ENCODE assay signal across 8 cellular contexts in the genomic region with DNA sequence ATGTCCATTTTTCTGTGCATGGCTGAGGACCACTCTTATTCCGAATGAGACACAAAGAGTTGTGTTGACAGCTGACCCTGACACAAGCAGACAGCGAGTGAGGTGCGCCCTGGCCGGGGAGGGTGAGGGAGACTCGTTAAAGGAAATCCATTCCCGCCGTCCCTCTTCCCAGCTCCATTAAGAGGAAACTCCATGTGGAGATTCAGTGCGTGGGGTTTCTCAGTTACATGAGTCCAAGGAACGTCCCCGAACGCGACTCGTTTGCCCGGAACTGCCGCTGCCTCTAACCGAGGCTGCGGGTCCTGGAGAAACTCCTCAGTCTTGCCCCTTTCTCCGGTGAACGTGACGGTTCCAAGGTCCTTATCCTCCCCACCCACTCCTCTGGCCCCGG. TPM values are rescaled to one million over a fixed set of nuclear protein-coding genes. Genes with fewer than 3 reads are reported as not detected.
DNase-seq lines count a peak whose midpoint lies in the region; ATAC-seq and TF ChIP-seq lines count a peak whose summit lies in the region.

No MANE protein-coding gene starts in this region.

- intact Hi-C loops in prostate gland (cut with DNase I) (loop anchor here (10.0 kb wide), 2 partner anchors 122 to 202 kb away; no protein-coding TSS in a partner anchor), body of pancreas (cut with DNase I) (no loop called here), CD14-positive monocyte (cut with micrococcal nuclease) (no loop called here)

- H3K27me3 ChIP-seq in NT2/D1 (ENCODE audit: insufficient read depth, insufficient read length) (peaks cover 55% of the 10 kb centered on the region), prostate gland (replicated peaks; ENCODE audit: insufficient read depth) (no peaks in the 10 kb centered on the region), body of pancreas (peaks cover 0 to 11% of the 10 kb centered on the region in 2 donors)

- H3K4me3 ChIP-seq in NT2/D1 (ENCODE audit: insufficient read length, low read depth) (peak overlapping the region; percentile 62), prostate gland (peak overlapping the region; percentile 51 to 58), body of pancreas (no peak overlapping the region)

- TF ChIP-seq POLR2A in prostate gland (IDR thresholded peaks at IDR 0.05) (no peak), body of pancreas (IDR thresholded peaks at IDR 0.05) (no peak)

- H3K36me3 Mint-ChIP-seq in CD14-positive monocyte = no peaks in the 10 kb centered on the region

- peak overlapping the region; percentile 82 for H3K9ac ChIP-seq in NT2/D1 (ENCODE audit: insufficient read length, low read depth)

- peak overlapping the region in 1 of 2 donors; percentile 78 for H3K4me3 Mint-ChIP-seq in CD14-positive monocyte

- no peaks in the 10 kb centered on the region for H3K4me1 ChIP-seq in NT2/D1 (ENCODE audit: insufficient read depth, insufficient read length)
- no peaks in the 10 kb centered on the region for H3K4me1 ChIP-seq in prostate gland (replicated peaks)
- peaks cover 19% of the 10 kb centered on the region for H3K4me1 ChIP-seq in body of pancreas

- H3K36me3 ChIP-seq in NT2/D1 (ENCODE audit: insufficient read depth, insufficient read length, low read length) (no peaks in the 10 kb centered on the region), prostate gland (no peaks in the 10 kb centered on the region), body of pancreas (replicated peaks in 1 of 2; ENCODE audit: insufficient read depth in 1 of 2, low read depth in 2 of 2) (no peaks in the 10 kb centered on the region)

- no peak overlapping the region for H3K27ac Mint-ChIP-seq in CD14-positive monocyte

- peaks cover 2% of the 10 kb centered on the region for H3K4me1 Mint-ChIP-seq in CD14-positive monocyte

- peaks cover 0 to 13% (median 6%) of the 10 kb centered on the region in 7 donors for H3K9me3 Mint-ChIP-seq in CD14-positive monocyte

- H3K9me3 ChIP-seq in NT2/D1 (ENCODE audit: insufficient read depth, low read length) = no peaks in the 10 kb centered on the region
- no peaks in the 10 kb centered on the region for H3K9me3 ChIP-seq in prostate gland
- no peaks in the 10 kb centered on the region for H3K9me3 ChIP-seq in body of pancreas

- peaks cover 58 to 80% (median 70%) of the 10 kb centered on the region in 3 donors for H3K27me3 Mint-ChIP-seq in CD14-positive monocyte (ENCODE audit: low read depth in 3 of 3)

- ATAC-seq in GM18519 (IDR thresholded peaks at IDR 0.05; ENCODE audit: low FRiP score, unreplicated experiment) (no peak), body of pancreas (no peak)

- TF ChIP-seq CTCF in prostate gland (IDR thresholded peaks at IDR 0.05) (no peak), body of pancreas (IDR thresholded peaks at IDR 0.05) (no peak), CD14-positive monocyte (IDR thresholded peaks at IDR 0.05) (no peak)

- WGBS in prostate gland = 5% methylated on average over 21 of the region's 21 CpGs
- 4 to 12% methylated on average over 20 to 21 of the region's 21 CpGs for WGBS in body of pancreas, 2 donors

- peak; percentile 42 for DNase-seq in Daoy (ENCODE audit: low read depth)
- no peak for DNase-seq in NT2/D1 (ENCODE audit: low read depth, low spot score)
- peak; percentile 37 for DNase-seq in glomerular visceral epithelial cell (ENCODE audit: extremely low spot score)
- DNase-seq in prostate gland (ENCODE audit: low spot score) = no peak
- DNase-seq in body of pancreas = no peak
- no peak for DNase-seq in CD14-positive monocyte (ENCODE audit: low spot score)
- DNase-seq in NK-92 (lab: John Stamatoyannopoulos, UW; ENCODE audit: unreplicated experiment) = no peak

- H3K27ac ChIP-seq in prostate gland = peak overlapping the region; percentile 69 to 71
- H3K27ac ChIP-seq in body of pancreas = no peak overlapping the region

RNA-seq across cellular contexts. Expression of gene GREB1L, which starts 1.0 kb away (rescaled TPM):
- 1.7 and 5.7 TPM in 2 replicates for total RNA-seq in Daoy (2014; rRNA removed; shearing (Covaris generic))
- 10 to 100 TPM in 1 of 2 donors, 1 to 10 TPM in 1; 2.0 to 21.6 TPM for total RNA-seq in prostate gland
- total RNA-seq in body of pancreas = 1 to 10 TPM in 1 of 2 donors, under 1 TPM in 1; 0.52 to 3.0 TPM
- polyA plus RNA-seq in CD14-positive monocyte = under 1 TPM; 0.02 to 0.03 TPM

Comparison
In these comparisons a context has a peak if more than half of its experiments do, and no peak if none do; other contexts are left out.
1. DNase-seq: peak in Daoy (single experiment) and glomerular visceral epithelial cell (single experiment); none in NT2/D1 (single experiment), prostate gland (single experiment), body of pancreas (0 of 4), CD14-positive monocyte (single experiment) and NK-92 (single experiment).
2. H3K4me3 ChIP-seq: peak in NT2/D1 (single experiment) and prostate gland (2 of 2); none in body of pancreas (0 of 2).
3. H3K27ac ChIP-seq: peak in prostate gland (2 of 2); none in body of pancreas (0 of 4).